8 cellular contexts compared by ENCODE assay signal in the genomic region with DNA sequence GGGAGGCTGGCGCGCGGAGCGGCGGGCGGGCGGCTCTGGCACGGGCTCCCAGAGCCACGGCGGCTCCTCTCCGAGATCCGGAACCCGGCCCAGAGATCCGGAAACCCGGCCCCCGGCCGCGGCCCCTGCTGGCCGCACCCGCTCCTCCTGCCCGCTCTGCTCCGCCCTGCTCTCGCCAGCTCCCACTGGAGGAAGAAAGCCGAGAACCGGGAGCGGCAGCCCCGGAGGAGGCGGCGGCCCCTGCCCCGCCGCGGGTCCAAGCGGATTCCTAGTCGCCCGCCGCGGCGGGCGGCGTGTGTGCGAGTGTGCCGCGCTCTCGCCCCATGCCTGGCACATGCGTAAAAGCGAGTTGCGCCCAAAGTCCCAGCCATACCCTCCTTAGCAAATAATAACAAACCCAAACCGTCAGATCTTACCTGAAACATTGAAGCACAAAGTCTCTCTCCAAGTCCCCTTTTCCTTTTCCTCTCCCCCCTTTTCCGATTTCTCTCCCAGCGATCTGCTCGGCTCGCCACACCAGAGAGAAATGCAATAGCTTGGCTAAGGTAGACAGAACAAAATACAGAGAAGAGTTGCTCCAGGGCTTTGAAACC.
DNase-seq lines count a peak whose midpoint lies in the region; ATAC-seq and TF ChIP-seq lines count a peak whose summit lies in the region.

No MANE protein-coding gene starts in this region.

- WGBS in adipose tissue, 3 donors = 0 to 2% (median 1%) methylated on average over 29 to 52 of the region's 52 CpGs
- WGBS in heart left ventricle, 4 donors = 0 to 1% (median 0%) methylated on average over 11 to 52 of the region's 52 CpGs

- peak overlapping the region; percentile 64 to 92 (median 74) for H3K4me3 ChIP-seq in heart left ventricle

- ATAC-seq in HG02885 (IDR thresholded peaks at IDR 0.05; ENCODE audit: poor library complexity, unreplicated experiment) = peak; percentile 78
- ATAC-seq in heart left ventricle = peak; percentile 53 to 95 (median 86)
- ATAC-seq in omental fat pad (ENCODE audit: low FRiP score) = peak; percentile 92
- no peak for ATAC-seq in GM21825 (IDR thresholded peaks at IDR 0.05; ENCODE audit: unreplicated experiment)

- intact Hi-C loops in heart left ventricle (cut with DNase I) = loop anchor here in 9 of 10 donors (2.0 to 10.0 kb wide), 11 partner anchors 40 to 565 kb away; a partner anchor contains a TSS

- DNase-seq in A172 (ENCODE audit: low spot score) (peak; percentile 4), GM10266 (ENCODE audit: extremely low spot score) (peak; percentile 54), NCI-H510A treated with DMSO at 0.1 percent for 48 hours (lab: John Stamatoyannopoulos, UW) (peak; percentile 59), heart left ventricle (peak; percentile 73 to 91 (median 84)), omental fat pad (ENCODE audit: low spot score) (peak; percentile 28)

- peaks cover 0 to 27% (median 12%) of the 10 kb centered on the region in 12 donors for H3K4me1 ChIP-seq in heart left ventricle

- H3K27ac ChIP-seq in adipose tissue (ENCODE audit: low read depth, low read length) (peak overlapping the region; percentile 72), heart left ventricle (peak overlapping the region; percentile 52 to 92 (median 85))

- no peak for TF ChIP-seq CTCF in GM10266 (IDR thresholded peaks at IDR 0.05; ENCODE audit: control insufficient read depth, insufficient read depth, low read depth, missing control alignments)
- peak in 10 of 12 donors; percentile 12 to 66 (median 35) for TF ChIP-seq CTCF in heart left ventricle (IDR thresholded peaks at IDR 0.05)
- TF ChIP-seq CTCF in omental fat pad (IDR thresholded peaks at IDR 0.05) = peak in 1 of 3 donors; percentile 19

- no peaks in the 10 kb centered on the region for H3K36me3 ChIP-seq in heart left ventricle

- peaks cover 0 to 37% (median 3%) of the 10 kb centered on the region in 9 donors for H3K27me3 ChIP-seq in heart left ventricle

- H3K9me3 ChIP-seq in heart left ventricle = no peaks in the 10 kb centered on the region

- peak in 1 of 2 donors; percentile 46 for TF ChIP-seq POLR2A in heart left ventricle (IDR thresholded peaks at IDR 0.05)

Comparison
In these comparisons a context has a peak if more than half of its experiments do, and no peak if none do; other contexts are left out.
1. DNase-seq: peak in every context shown above with its lines; median percentile 84 in heart left ventricle; 59 in NCI-H510A treated with DMSO at 0.1 percent for 48 hours; 54 in GM10266; 28 in omental fat pad; 4 in A172.